In the genomic region with DNA sequence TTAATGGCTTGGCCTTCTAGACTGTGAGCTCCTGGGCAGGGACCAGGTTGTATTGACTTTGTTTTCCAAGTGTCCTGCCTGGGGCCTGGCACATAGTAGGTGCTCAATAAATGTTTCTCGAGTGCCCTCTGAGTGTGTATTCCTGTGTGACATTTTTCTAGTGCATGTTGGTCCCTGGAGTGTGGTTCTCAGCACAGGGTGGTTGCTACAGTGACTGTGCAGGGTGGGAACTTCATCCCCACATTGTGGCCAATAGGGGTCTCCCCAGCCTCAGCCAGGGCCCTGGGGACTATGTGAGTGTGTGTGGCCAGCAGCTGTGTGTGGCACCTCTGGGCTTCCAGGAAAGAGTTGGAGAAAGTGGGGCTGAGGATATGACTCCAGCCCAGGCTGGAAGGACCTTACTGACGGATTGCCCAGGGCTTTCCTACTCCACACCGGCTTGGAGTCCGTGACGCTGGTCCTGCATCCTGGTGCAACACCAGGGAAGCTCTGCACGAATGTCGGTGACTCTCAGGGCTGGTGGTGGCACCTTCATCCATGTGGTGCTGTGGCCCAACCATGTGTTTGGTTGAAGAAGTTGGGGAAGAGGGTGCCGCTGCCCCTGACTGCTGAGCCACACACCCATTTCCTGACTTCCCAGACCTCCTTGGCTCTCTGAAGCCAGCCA, we compare ENCODE assay signal across 8 cellular contexts. TPM values are rescaled to one million over a fixed set of nuclear protein-coding genes. Genes with fewer than 3 reads are reported as not detected.
A peak's percentile ranks its signal among the peaks of the same experiment; 100 is the strongest.
DNase-seq lines count a peak whose midpoint lies in the region; ATAC-seq and TF ChIP-seq lines count a peak whose summit lies in the region.

No MANE protein-coding gene starts in this region.

- no peak overlapping the region for H3K27ac ChIP-seq in AG04450 (ENCODE audit: low read depth, low read length)
- H3K27ac ChIP-seq in SJSA1 = peak overlapping the region; percentile 13; the same call in 1 of the 2 replicates
- H3K27ac ChIP-seq in left ventricle myocardium inferior (replicated peaks) = no peak overlapping the region

- POLR2A ChIA-PET in AG04450 (lab: Yijun Ruan, JAX) = interaction anchor here (0.9 to 1.1 kb wide), 2 partner anchors 9 to 116 kb away, joined by 3 to 4 read pairs; a partner anchor contains a TSS

- no peaks in the 10 kb centered on the region for H3K27me3 ChIP-seq in AG04450 (ENCODE audit: control insufficient read depth, insufficient read depth, low read length)
- no peaks in the 10 kb centered on the region for H3K27me3 ChIP-seq in SJSA1 (replicated peaks)
- H3K27me3 ChIP-seq in left ventricle myocardium inferior (ENCODE audit: low read depth) = no peaks in the 10 kb centered on the region

- H3K4me1 ChIP-seq in SJSA1 (replicated peaks) = 0 out of 2 replicates have a peak, but pooled peaks cover 6% of the 10 kb centered on the region
- no peaks in the 10 kb centered on the region for H3K4me1 ChIP-seq in left ventricle myocardium inferior

- ATAC-seq in HG03521 (IDR thresholded peaks at IDR 0.05; ENCODE audit: unreplicated experiment) (no peak), GM19397 (IDR thresholded peaks at IDR 0.05; ENCODE audit: unreplicated experiment) (no peak)

- peak; percentile 47 for TF ChIP-seq CTCF in AG04450 (IDR thresholded peaks at IDR 0.05; ENCODE audit: low read depth, low read length)
- TF ChIP-seq CTCF in GM12874 (IDR thresholded peaks at IDR 0.05; ENCODE audit: insufficient read depth, low read depth, low read length) = peak; percentile 35
- peak; percentile 36 for TF ChIP-seq CTCF in left ventricle myocardium inferior (IDR thresholded peaks at IDR 0.05; ENCODE audit: borderline replicate concordance)

- no peak overlapping the region for H3K4me3 ChIP-seq in AG04450 (ENCODE audit: low read depth, low read length)
- no peak overlapping the region for H3K4me3 ChIP-seq in SJSA1
- H3K4me3 ChIP-seq in left ventricle myocardium inferior = no peak overlapping the region

- H3K36me3 ChIP-seq in SJSA1 (peaks cover 52% of the 10 kb centered on the region), left ventricle myocardium inferior (peaks cover 29% of the 10 kb centered on the region)

- intact Hi-C loops in left ventricle myocardium inferior (cut with micrococcal nuclease) = no loop called here

- DNase-seq in AG04450 (ENCODE audit: low read depth, low spot score) (no peak), SJSA1 (ENCODE audit: low read depth in 1 of 2, low spot score in 2 of 2) (peak in 1 of 2 experiments; percentile 34), left ventricle myocardium inferior (no peak), pons (ENCODE audit: low spot score) (no peak)
- no peak for DNase-seq in NK-92 treated with Interleukin-12 subunit alpha and Interleukin-12 subunit beta, amount 100 ng/mL, for 24 hours (lab: John Stamatoyannopoulos, UW)

- H3K9me3 ChIP-seq in AG04450 (ENCODE audit: control insufficient read depth, insufficient read depth, low read length) (no peaks in the 10 kb centered on the region), SJSA1 (replicated peaks) (no peaks in the 10 kb centered on the region), left ventricle myocardium inferior (replicated peaks) (no peaks in the 10 kb centered on the region)

- CTCF ChIA-PET in AG04450 (lab: Charles Lee) = interaction anchor here (0.6 to 1.8 kb wide), 4 partner anchors 7 to 116 kb away, joined by 3 to 11 read pairs (median 6); no protein-coding TSS in a partner anchor

RNA-seq across cellular contexts. Expression of a gene that starts 9.0 kb away (rescaled TPM):
- 14.5 and 16.5 TPM in 2 replicates for polyA plus RNA-seq in AG04450 (2011; rRNA removed)
- 16.7 and 17.9 TPM in 2 replicates for polyA minus RNA-seq in AG04450 (2011; rRNA and poly(A)+ RNA removed)
- 23.1 and 29.6 TPM in 2 replicates for total RNA-seq in SJSA1 (2014; rRNA removed; shearing (Covaris generic))
- total RNA-seq in left ventricle myocardium inferior = 36.6 TPM

RNA-seq across cellular contexts. Expression of a gene that starts 16.7 kb away (rescaled TPM):
- 15.8 and 20.9 TPM in 2 replicates for polyA plus RNA-seq in AG04450 (2011; rRNA removed)
- polyA minus RNA-seq in AG04450 (2011; rRNA and poly(A)+ RNA removed) = 9.1 and 11.2 TPM in 2 replicates
- total RNA-seq in SJSA1 (2014; rRNA removed; shearing (Covaris generic)) = 89.3 and 95.5 TPM in 2 replicates
- total RNA-seq in left ventricle myocardium inferior = 14.0 TPM
